Comparison of ENCODE assay signal across 28 cellular contexts in the genomic region with DNA sequence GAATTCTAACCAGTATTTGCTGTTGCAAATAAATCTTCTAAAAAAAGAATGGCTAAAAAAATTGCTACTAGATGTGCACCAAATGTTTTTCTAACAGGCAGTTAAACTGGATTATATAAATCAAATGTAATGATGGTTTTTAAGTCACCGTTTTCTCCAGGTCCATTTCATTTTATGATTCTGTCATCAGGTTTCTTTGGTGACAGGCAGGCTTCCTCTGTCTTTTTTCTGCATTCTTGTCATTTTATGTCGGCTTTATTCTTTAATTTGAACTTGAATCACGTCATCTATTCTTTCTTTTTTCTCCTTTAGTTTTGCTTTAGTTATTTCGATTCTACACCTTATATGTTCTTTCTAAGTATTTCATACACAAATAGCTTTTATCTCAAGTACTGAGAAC.
"Had no signal": no experiment of that assay in that cellular context is flagged by ENCODE, and none has a peak within 500 bp of the region (broad histone marks: within the 10 kb centered on the region; RNA-seq: fewer than 3 reads in every experiment).

No MANE protein-coding gene starts in this region.

- H3K9me3 ChIP-seq: left ventricle myocardium inferior, mucosa of descending colon, pancreas, prostate gland, sigmoid colon, spleen, tibial nerve, uterus had no signal

- H3K4me1 ChIP-seq: left ventricle myocardium inferior, pancreas, prostate gland, sigmoid colon, spleen, tibial nerve, uterus had no signal

- ATAC-seq: left colon; mucosa of descending colon; naive thymus-derived CD4-positive, alpha-beta T cell; natural killer cell treated with Interleukin-12 subunit alpha and Interleukin-12 subunit beta and Interleukin-15 and Interleukin-18, amount 100 ng/mL, for 72 hours; pancreas; right cardiac atrium; stimulated activated memory B cell treated with anti-CD40 and anti-IgM and Interleukin-4, amounts not matched to agents 10 μg/mL and 1 μg/mL and 100 μg/mL, for 72 hours; stimulated activated naive CD8-positive, alpha-beta T cell treated with anti-CD3 and anti-CD28 coated beads, Interleukin-15, amount 100 ng/mL, for 72 hours had no signal

- H3K4me3 ChIP-seq: left ventricle myocardium inferior, lung, mucosa of descending colon, pancreas, prostate gland, sigmoid colon, spleen, tibial nerve, uterus had no signal

- H3K27me3 Mint-ChIP-seq: naive thymus-derived CD4-positive, alpha-beta T cell; stimulated activated naive CD8-positive, alpha-beta T cell treated with anti-CD3 and anti-CD28 coated beads, Interleukin-15, amount 100 ng/mL, for 72 hours; type B pancreatic cell had no signal

- H3K4me3 Mint-ChIP-seq: immature natural killer cell; naive thymus-derived CD4-positive, alpha-beta T cell; natural killer cell treated with Interleukin-12 subunit alpha and Interleukin-12 subunit beta and Interleukin-15 and Interleukin-18, amount 100 ng/mL, for 72 hours; neural crest cell; stimulated activated memory B cell treated with anti-CD40 and anti-IgM and Interleukin-4, amounts not matched to agents 10 μg/mL and 1 μg/mL and 100 μg/mL, for 72 hours; stimulated activated naive CD8-positive, alpha-beta T cell treated with anti-CD3 and anti-CD28 coated beads, Interleukin-15, amount 100 ng/mL, for 72 hours; type B pancreatic cell had no signal

- H3K27ac Mint-ChIP-seq: immature natural killer cell; naive thymus-derived CD4-positive, alpha-beta T cell; natural killer cell treated with Interleukin-12 subunit alpha and Interleukin-12 subunit beta and Interleukin-15 and Interleukin-18, amount 100 ng/mL, for 72 hours; stimulated activated memory B cell treated with anti-CD40 and anti-IgM and Interleukin-4, amounts not matched to agents 10 μg/mL and 1 μg/mL and 100 μg/mL, for 72 hours; stimulated activated naive CD8-positive, alpha-beta T cell treated with anti-CD3 and anti-CD28 coated beads, Interleukin-15, amount 100 ng/mL, for 72 hours; type B pancreatic cell had no signal

- H3K4me1 Mint-ChIP-seq: immature natural killer cell; naive thymus-derived CD4-positive, alpha-beta T cell; neural crest cell; stimulated activated memory B cell treated with anti-CD40 and anti-IgM and Interleukin-4, amounts not matched to agents 10 μg/mL and 1 μg/mL and 100 μg/mL, for 72 hours; stimulated activated naive CD8-positive, alpha-beta T cell treated with anti-CD3 and anti-CD28 coated beads, Interleukin-15, amount 100 ng/mL, for 72 hours had no signal

- H3K27ac ChIP-seq: left ventricle myocardium inferior, pancreas, prostate gland, sigmoid colon, spleen, tibial nerve, uterus had no signal

- DNase-seq: hypothalamus; immature natural killer cell; kidney; left colon; left ventricle myocardium inferior; midbrain; mucosa of descending colon; naive thymus-derived CD4-positive, alpha-beta T cell; nucleus accumbens; pancreas; posterior cingulate gyrus; retina; right cardiac atrium; sigmoid colon; small intestine; spleen; stimulated activated CD4-positive, alpha-beta T cell treated with anti-CD3 and anti-CD28 coated beads, Interleukin-4, amount 100 ng/mL, for 24 hours; stimulated activated naive CD4-positive, alpha-beta T cell treated with Interleukin-2 at 50 U/mL for 16 hours; stimulated activated naive CD8-positive, alpha-beta T cell treated with anti-CD3 and anti-CD28 coated beads, Interleukin-15, amount 100 ng/mL, for 72 hours; substantia nigra; uterus had no signal

- H3K9me3 Mint-ChIP-seq: immature natural killer cell; naive thymus-derived CD4-positive, alpha-beta T cell; natural killer cell treated with Interleukin-12 subunit alpha and Interleukin-12 subunit beta and Interleukin-15 and Interleukin-18, amount 100 ng/mL, for 72 hours; neural crest cell; stimulated activated memory B cell treated with anti-CD40 and anti-IgM and Interleukin-4, amounts not matched to agents 10 μg/mL and 1 μg/mL and 100 μg/mL, for 72 hours; stimulated activated naive CD8-positive, alpha-beta T cell treated with anti-CD3 and anti-CD28 coated beads, Interleukin-15, amount 100 ng/mL, for 72 hours; type B pancreatic cell had no signal

- H3K36me3 Mint-ChIP-seq: immature natural killer cell; naive thymus-derived CD4-positive, alpha-beta T cell; natural killer cell treated with Interleukin-12 subunit alpha and Interleukin-12 subunit beta and Interleukin-15 and Interleukin-18, amount 100 ng/mL, for 72 hours; stimulated activated memory B cell treated with anti-CD40 and anti-IgM and Interleukin-4, amounts not matched to agents 10 μg/mL and 1 μg/mL and 100 μg/mL, for 72 hours; type B pancreatic cell had no signal

- H3K36me3 ChIP-seq: left ventricle myocardium inferior, pancreas, prostate gland, sigmoid colon, spleen, tibial nerve, uterus had no signal
